Comparison of ENCODE assay signal across 29 cellular contexts in the genomic region with DNA sequence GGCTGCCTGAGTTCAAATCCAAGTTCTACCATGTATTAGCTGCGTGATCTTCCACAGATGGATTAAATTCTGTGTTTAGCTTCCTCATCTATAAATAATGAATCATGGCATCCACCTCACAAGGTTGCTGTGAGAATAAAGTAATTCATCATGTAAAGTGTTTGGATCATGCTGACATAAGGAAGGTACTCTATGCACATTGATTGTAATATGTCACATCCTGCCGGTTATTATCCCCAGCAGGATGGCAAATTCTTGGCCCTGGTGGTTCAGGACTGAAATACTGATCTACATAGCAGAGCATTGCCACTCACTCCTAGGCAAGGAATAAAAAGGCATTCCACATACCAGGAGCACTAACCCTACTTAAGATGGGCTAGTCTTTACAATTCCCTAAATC.
"Had no signal": no experiment of that assay in that cellular context is flagged by ENCODE, and none has a peak within 500 bp of the region (broad histone marks: within the 10 kb centered on the region; RNA-seq: fewer than 3 reads in every experiment).

No MANE protein-coding gene starts in this region.

- H3K9me3 ChIP-seq: esophagus muscularis mucosa, heart left ventricle, mucosa of descending colon, neutrophil, prostate gland, thoracic aorta, uterus had no signal

- DNase-seq: activated CD4-positive, alpha-beta memory T cell treated with anti-CD3 and anti-CD28 coated beads, Interleukin-2, amount 10 ng/mL, durations not matched to agents 7 days and 5 days; activated CD4-positive, alpha-beta T cell treated with anti-CD3 and anti-CD28 coated beads for 1 hour; activated CD4-positive, alpha-beta T cell treated with anti-CD3 and anti-CD28 coated beads, Interleukin-2, amount 10 ng/mL, durations not matched to agents 7 days and 5 days; activated CD8-positive, alpha-beta memory T cell treated with anti-CD3 and anti-CD28 coated beads, Interleukin-2, amount 50 U/mL, for 48 hours; activated gamma-delta T cell treated with Interleukin-2 at 50 U/mL for 16 hours; activated naive CD4-positive, alpha-beta T cell treated with anti-CD3 and anti-CD28 coated beads, Interleukin-2, amount 50 U/mL, for 16 hours; activated T-cell treated with anti-CD3 and anti-CD28 coated beads, Interleukin-2, amount 50 U/mL, for 24 hours; amniotic stem cell; central memory CD4-positive, alpha-beta T cell; endodermal cell; heart left ventricle; kidney glomerular epithelial cell; left ventricle myocardium superior; mucosa of descending colon; retina; stimulated activated CD4-positive, alpha-beta T cell treated with anti-CD3 and anti-CD28 coated beads, Interleukin-12 subunit alpha, Interleukin-12 subunit beta, amount 100 ng/mL, for 4 hours; stimulated activated CD4-positive, alpha-beta T cell treated with anti-CD3 and anti-CD28 coated beads, Interleukin-4, amount 100 ng/mL, for 1 hour; T1000; uterus had no signal

- H3K4me3 ChIP-seq: esophagus muscularis mucosa, heart left ventricle, mucosa of descending colon, prostate gland, skin epidermis, thoracic aorta, uterus had no signal

- H3K36me3 ChIP-seq: esophagus muscularis mucosa, neutrophil, prostate gland, thoracic aorta, uterus had no signal

- H3K4me1 ChIP-seq: prostate gland, uterus had no signal

- FAIRE-seq: astrocyte had no signal

- ATAC-seq: activated T-helper 17 cell treated with anti-CD3 and anti-CD28 coated beads, Interleukin-2, amount 50 U/mL, for 72 hours; foreskin keratinocyte; heart left ventricle; left ventricle myocardium superior; mucosa of descending colon; sciatic nerve; stimulated activated effector memory CD8-positive, alpha-beta T cell treated with anti-CD3 and anti-CD28 coated beads, Interleukin-12 subunit alpha, Interleukin-12 subunit beta, amount 100 ng/mL, for 72 hours had no signal

- H3K27me3 ChIP-seq: esophagus muscularis mucosa, foreskin keratinocyte, heart left ventricle, neutrophil, uterus had no signal

- H3K27ac ChIP-seq: esophagus muscularis mucosa, foreskin keratinocyte, heart left ventricle, neutrophil, prostate gland, thoracic aorta, uterus had no signal
